In genomic region chr3:131172502-131172901, GRCh38 we compare ENCODE assay signal across 8 cellular contexts.
"Had no signal": no experiment of that assay in that cellular context is flagged by ENCODE, and none has a peak within 500 bp of the region (broad histone marks: within the 10 kb centered on the region; RNA-seq: fewer than 3 reads in every experiment).

No MANE protein-coding gene starts in this region.

- DNase-seq: GDM1, GF-D8 had no signal

- ATAC-seq: GM12878 had no signal

- FAIRE-seq: G401.6, GM12891, GM12892, GM18507, GM19239 had no signal

- H3K4me3 ChIP-seq: GM12878 had no signal
